8 cellular contexts compared by ENCODE assay signal in the genomic region with DNA sequence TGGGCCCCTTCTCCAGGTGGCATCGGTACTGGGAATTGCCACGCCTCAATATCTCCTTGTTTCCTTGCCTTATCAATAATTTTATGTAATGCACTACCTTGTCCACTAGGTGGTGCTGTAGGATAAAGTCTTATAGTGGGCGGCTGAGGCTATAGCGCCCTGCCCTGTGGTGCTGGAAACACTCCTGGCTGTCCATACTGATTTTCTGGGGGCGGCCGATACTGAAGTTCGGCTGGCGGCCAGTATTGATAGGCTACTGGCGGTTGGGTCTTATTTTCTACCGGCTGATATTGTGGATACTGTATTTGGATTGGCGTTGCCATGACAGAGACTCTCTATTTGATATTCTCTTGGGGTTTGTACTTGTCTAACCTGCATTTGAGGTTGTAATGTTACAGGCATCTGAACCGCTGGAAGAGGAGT. TPM values are rescaled to one million over a fixed set of nuclear protein-coding genes. Genes with fewer than 3 reads are reported as not detected.
DNase-seq lines count a peak whose midpoint lies in the region; ATAC-seq and TF ChIP-seq lines count a peak whose summit lies in the region.
"Not testable (repeated sequence)": the region's sequence is repeated elsewhere in the genome, so short reads cannot be mapped to it uniquely, and the experiment has no call there.

No MANE protein-coding gene starts in this region.

- not testable (repeated sequence) for H3K9me3 ChIP-seq in CD4-positive, alpha-beta T cell (ENCODE audit: control insufficient read depth, low read length); SK-N-MC (ENCODE audit: low read depth, low read length); lower lobe of right lung

- peaks cover 10% of the 10 kb centered on the region for H3K4me1 Mint-ChIP-seq in CD4-positive, alpha-beta T cell (ENCODE audit: low read depth)

- H3K27ac Mint-ChIP-seq in CD4-positive, alpha-beta T cell, result not testable (repeated sequence)

- not testable (repeated sequence) for H3K27me3 Mint-ChIP-seq in CD4-positive, alpha-beta T cell

- not testable (repeated sequence) for H3K36me3 ChIP-seq in SK-N-MC (ENCODE audit: insufficient read depth, low read length); lower lobe of right lung

- H3K27me3 ChIP-seq in CD4-positive, alpha-beta T cell (ENCODE audit: control insufficient read depth, insufficient read depth, low read length); lower lobe of right lung (ENCODE audit: low read depth): not testable (repeated sequence)

- CTCF ChIA-PET in CD4-positive, alpha-beta T cell (lab: Charles Lee), result interaction anchor here (2.1 kb wide), 1 partner anchor 44 kb away, joined by 4 read pairs; no protein-coding TSS in a partner anchor

- peaks cover 11% of the 10 kb centered on the region for H3K4me1 ChIP-seq in lower lobe of right lung

- DNase-seq in CD4-positive, alpha-beta T cell, result peak in 5 of 10 experiments; percentile 14 to 27 (median 22)
- DNase-seq in HCEC 1CT (peak; percentile 60), NCI-H2081 treated with DMSO at 0.1 percent for 48 hours (lab: John Stamatoyannopoulos, UW) (peak; percentile 21), SK-N-MC (ENCODE audit: low read depth, low spot score) (peak; percentile 20), erythroblast (lab: John Stamatoyannopoulos, UW) (peak; percentile 83 to 86)
- DNase-seq in activated effector memory CD4-positive, alpha-beta T cell treated with Interleukin-2 at 50 U/mL for 16 hours, result peak; percentile 25
- not testable (repeated sequence) for DNase-seq in lower lobe of right lung
- peak; percentile 45 for DNase-seq in stimulated activated CD4-positive, alpha-beta T cell treated with anti-CD3 and anti-CD28 coated beads, Interleukin-4, amount 100 ng/mL, for 24 hours

- intact Hi-C loops in CD4-positive, alpha-beta T cell (cut with DNase I, micrococcal nuclease), result loop anchor here (1.0 to 5.0 kb wide), 3 partner anchors 11 to 481 kb away; no protein-coding TSS in a partner anchor
- intact Hi-C loops in lower lobe of right lung (cut with DNase I), result not testable (repeated sequence)

- TF ChIP-seq POLR2A in erythroblast (IDR thresholded peaks at IDR 0.05; ENCODE audit: low read length), result not testable (repeated sequence)

- not testable (repeated sequence) for H3K36me3 Mint-ChIP-seq in CD4-positive, alpha-beta T cell (ENCODE audit: low read depth)

- H3K4me3 ChIP-seq in SK-N-MC, result 0 out of 2 replicates have a peak overlapping the region, but pooled peaks have one; percentile 23
- H3K4me3 ChIP-seq in lower lobe of right lung, result not testable (repeated sequence)

- ATAC-seq in CD4-positive, alpha-beta T cell (ENCODE audit: poor library complexity), result peak; percentile 88
- peak; percentile 86 to 93 for ATAC-seq in lower lobe of right lung

- H3K9me3 Mint-ChIP-seq in CD4-positive, alpha-beta T cell, result not testable (repeated sequence)

- peak; percentile 92 for TF ChIP-seq CTCF in CD4-positive, alpha-beta T cell (IDR thresholded peaks at IDR 0.05)
- TF ChIP-seq CTCF in lower lobe of right lung (IDR thresholded peaks at IDR 0.05), result peak; percentile 86

- H3K27ac ChIP-seq in CD4-positive, alpha-beta T cell (ENCODE audit: low read depth, low read length); SK-N-MC; lower lobe of right lung: not testable (repeated sequence)

- POLR2A ChIA-PET in CD4-positive, alpha-beta T cell (lab: Charles Lee), result interaction anchor here (1.0 kb wide), 1 partner anchor 12 kb away, joined by 3 read pairs; no protein-coding TSS in a partner anchor

- not testable (repeated sequence) for H3K4me3 Mint-ChIP-seq in CD4-positive, alpha-beta T cell

- H3K9ac ChIP-seq in SK-N-MC (ENCODE audit: insufficient read length), result not testable (repeated sequence)

RNA-seq across cellular contexts. Expression of a gene that starts 38.0 kb away (rescaled TPM):
- total RNA-seq in CD4-positive, alpha-beta T cell, result not detected
- total RNA-seq in lower lobe of right lung, result 3,364 TPM

RNA-seq across cellular contexts. Expression of a gene that starts 43.6 kb away (rescaled TPM):
- total RNA-seq in CD4-positive, alpha-beta T cell, result under 1 TPM; 0.74 to 0.81 TPM
- total RNA-seq in lower lobe of right lung, result 39.7 TPM

Comparison
In these comparisons a context has a peak if more than half of its experiments do, and no peak if none do; other contexts are left out.
1. RNA of a gene that starts 38.0 kb away (total RNA-seq): 3,364 TPM in lower lobe of right lung (single experiment); not detected in CD4-positive, alpha-beta T cell; every median in the first group is over 1,000 times any median in the second.
2. RNA of a gene that starts 43.6 kb away (total RNA-seq): 39.7 TPM in lower lobe of right lung (single experiment); 0.74 to 0.81 TPM in CD4-positive, alpha-beta T cell; every median in the first group is over 10 times any median in the second.